Comparison of ENCODE assay signal across 10 cellular contexts in the genomic region with DNA sequence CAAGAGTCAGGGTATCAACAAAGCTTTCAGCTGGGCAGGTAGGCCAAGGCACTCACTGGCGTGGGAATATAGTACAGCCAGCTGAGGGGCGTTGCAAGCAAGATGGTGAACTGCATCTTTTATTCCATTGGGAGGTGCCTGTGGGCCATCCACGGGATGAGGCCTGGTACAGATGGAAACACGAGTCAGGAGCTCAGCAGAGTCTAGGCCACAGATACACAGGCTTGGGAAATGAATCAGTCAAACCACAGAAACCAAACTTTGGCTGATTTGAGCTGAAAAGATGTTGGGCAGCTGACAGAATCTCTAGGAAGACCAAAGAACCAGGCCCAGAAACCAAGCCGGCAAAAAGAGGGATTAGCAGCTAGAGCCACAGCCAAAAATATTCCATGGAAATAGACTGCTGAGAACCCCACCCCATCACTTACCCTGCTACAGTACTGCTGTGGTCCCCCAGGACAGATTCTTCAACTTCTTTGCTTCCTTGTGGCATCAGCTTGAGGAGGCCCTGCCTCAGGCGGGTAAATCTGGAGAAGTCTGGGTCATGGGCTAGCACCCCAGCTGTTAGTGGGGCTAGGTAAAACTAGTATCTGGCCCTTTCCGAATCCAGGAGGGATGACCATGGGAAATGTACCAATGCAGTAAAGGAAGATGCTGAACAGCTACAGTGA.
A peak's percentile ranks its signal among the peaks of the same experiment; 100 is the strongest.
DNase-seq lines count a peak whose midpoint lies in the region; ATAC-seq and TF ChIP-seq lines count a peak whose summit lies in the region.
"Had no signal": no experiment of that assay in that cellular context is flagged by ENCODE, and none has a peak within 500 bp of the region (broad histone marks: within the 10 kb centered on the region; RNA-seq: fewer than 3 reads in every experiment).

No MANE protein-coding gene starts in this region.

- ATAC-seq in GM21825 (IDR thresholded peaks at IDR 0.05; ENCODE audit: unreplicated experiment), result peak; percentile 48

- no peak overlapping the region for H3K4me2 ChIP-seq in MM.1S (ENCODE audit: low read depth, low read length)

- H3K36me3 Mint-ChIP-seq in T-helper 2 cell treated with Interferon-gamma antibody and Interleukin-4, amounts not matched to agents 5 μg/mL and 100 μg/mL, for 36 hours (ENCODE audit: low read depth), result peaks cover 15% of the 10 kb centered on the region

- H3K27ac ChIP-seq in MM.1S (ENCODE audit: low read length), result no peak overlapping the region

- peaks cover 33% of the 10 kb centered on the region for H3K4me1 Mint-ChIP-seq in T-helper 2 cell treated with Interferon-gamma antibody and Interleukin-4, amounts not matched to agents 5 μg/mL and 100 μg/mL, for 36 hours (ENCODE audit: low read depth)

- no peaks in the 10 kb centered on the region for H3K79me2 ChIP-seq in MM.1S (ENCODE audit: low read length)

- H4K20me1 ChIP-seq in MM.1S (ENCODE audit: insufficient read depth, low read length), result no peaks in the 10 kb centered on the region

- H3K9ac ChIP-seq in MM.1S (ENCODE audit: low read length), result no peak overlapping the region

- no peaks in the 10 kb centered on the region for H3K4me1 ChIP-seq in MM.1S (ENCODE audit: low read length)
- H3K4me1 ChIP-seq: adrenal gland had no signal

- H3K27me3 Mint-ChIP-seq in T-helper 2 cell treated with Interferon-gamma antibody and Interleukin-4, amounts not matched to agents 5 μg/mL and 100 μg/mL, for 36 hours (ENCODE audit: low read depth), result no peaks in the 10 kb centered on the region

- no peaks in the 10 kb centered on the region for H3K9me3 Mint-ChIP-seq in T-helper 2 cell treated with Interferon-gamma antibody and Interleukin-4, amounts not matched to agents 5 μg/mL and 100 μg/mL, for 36 hours

- no peaks in the 10 kb centered on the region for H3K9me3 ChIP-seq in MM.1S (replicated peaks; ENCODE audit: insufficient read depth, low read length)
- H3K9me3 ChIP-seq: adrenal gland had no signal

- H3K9me2 ChIP-seq in MM.1S (replicated peaks; ENCODE audit: insufficient read depth, low read length), result no peaks in the 10 kb centered on the region

- DNase-seq in AG20443 (ENCODE audit: low spot score) (peak; percentile 94), glomerular visceral epithelial cell (ENCODE audit: extremely low spot score) (peak; percentile 85), T1000 (lab: John Stamatoyannopoulos, UW) (no peak), MM.1S (no peak), KG1 (lab: John Stamatoyannopoulos, UW) (no peak)
- DNase-seq in T-helper 2 cell treated with Interferon-gamma antibody and Interleukin-4, amounts not matched to agents 5 μg/mL and 100 μg/mL, for 36 hours (ENCODE audit: low spot score), result peak; percentile 55
- DNase-seq in effector CD4-positive, alpha-beta T cell, result no peak
- DNase-seq: adrenal gland, NCI-H187 had no signal

- H3K27ac Mint-ChIP-seq in T-helper 2 cell treated with Interferon-gamma antibody and Interleukin-4, amounts not matched to agents 5 μg/mL and 100 μg/mL, for 36 hours, result peak overlapping the region; percentile 22

- no peak overlapping the region for H3K4me3 ChIP-seq in MM.1S (ENCODE audit: low read length)
- H3K4me3 ChIP-seq: adrenal gland had no signal

- no peak overlapping the region for H3K4me3 Mint-ChIP-seq in T-helper 2 cell treated with Interferon-gamma antibody and Interleukin-4, amounts not matched to agents 5 μg/mL and 100 μg/mL, for 36 hours

- no peaks in the 10 kb centered on the region for H3K36me3 ChIP-seq in MM.1S (replicated peaks; ENCODE audit: insufficient read depth, low read length)
- H3K36me3 ChIP-seq: adrenal gland had no signal

- no peaks in the 10 kb centered on the region for H3K27me3 ChIP-seq in MM.1S (replicated peaks; ENCODE audit: insufficient read depth, low read length)
- H3K27me3 ChIP-seq: adrenal gland had no signal

- TF ChIP-seq CTCF in MM.1S (IDR thresholded peaks at IDR 0.05; ENCODE audit: low read length), result no peak

- no peak overlapping the region for H2AFZ ChIP-seq in MM.1S (ENCODE audit: low read length)

- no peaks in the 10 kb centered on the region for H3F3A ChIP-seq in MM.1S (ENCODE audit: insufficient read depth, low read length)

Comparison
In these comparisons a context has a peak if more than half of its experiments do, and no peak if none do; other contexts are left out.
1. DNase-seq: peak in AG20443 (single experiment), T-helper 2 cell treated with Interferon-gamma antibody and Interleukin-4, amounts not matched to agents 5 μg/mL and 100 μg/mL, for 36 hours (single experiment) and glomerular visceral epithelial cell (single experiment); none in T1000 (single experiment), MM.1S (single experiment), effector CD4-positive, alpha-beta T cell (single experiment) and KG1 (single experiment).